In genomic region chr6:79833264-79833663, GRCh38 we compare ENCODE assay signal across 21 cellular contexts.
DNase-seq lines count a peak whose midpoint lies in the region; ATAC-seq, FAIRE-seq and TF ChIP-seq lines count a peak whose summit lies in the region.
"Had no signal": no experiment of that assay in that cellular context is flagged by ENCODE, and none has a peak within 500 bp of the region (broad histone marks: within the 10 kb centered on the region; RNA-seq: fewer than 3 reads in every experiment).

No MANE protein-coding gene starts in this region.

- no peak for ATAC-seq in Right ventricle myocardium inferior
- no peak for ATAC-seq in GM21447 (IDR thresholded peaks at IDR 0.05; ENCODE audit: unreplicated experiment)
- ATAC-seq: activated naive CD4-positive, alpha-beta T cell treated with anti-CD3 and anti-CD28 coated beads, Interleukin-2, amount 50 U/mL, for 72 hours; activated T-cell treated with anti-CD3 and anti-CD28 coated beads, Interleukin-2, amount 50 U/mL, for 72 hours; gastrocnemius medialis; HCT116; sciatic nerve; stimulated activated naive CD8-positive, alpha-beta T cell treated with anti-CD3 and anti-CD28 coated beads, Interleukin-15, amount 100 ng/mL, for 72 hours had no signal

- no peaks in the 10 kb centered on the region for H3K27me3 ChIP-seq in cardiac muscle cell
- H3K27me3 ChIP-seq: gastrocnemius medialis had no signal

- H3K27ac ChIP-seq in cardiac muscle cell = peak overlapping the region; percentile 6
- H3K27ac ChIP-seq: gastrocnemius medialis, left ventricle myocardium inferior had no signal

- DNase-seq in cardiac muscle cell (ENCODE audit: low read depth in 1 of 2, low spot score in 1 of 2) (peak; percentile 7 to 86), Right ventricle myocardium inferior (ENCODE audit: missing footprints) (no peak), NCI-H526 (lab: John Stamatoyannopoulos, UW) (peak; percentile 6 to 26), fibroblast of mammary gland (ENCODE audit: low read depth) (peak; percentile 7), NCI-H510A treated with DMSO at 0.1 percent for 48 hours (lab: John Stamatoyannopoulos, UW) (no peak), frontal cortex (ENCODE audit: low spot score in 2 of 2) (no peak), NCI-H2029 (lab: John Stamatoyannopoulos, UW) (no peak)
- DNase-seq: activated CD4-positive, CD25-positive, alpha-beta regulatory T cell; activated T-cell treated with anti-CD3 and anti-CD28 coated beads, Interleukin-2, amount 50 U/mL, for 72 hours; CD4-positive, alpha-beta memory T cell; gastrocnemius medialis; left ventricle myocardium inferior; NCI-H226; SHP77 treated with DMSO at 0.1 percent for 48 hours; stimulated activated CD4-positive, alpha-beta T cell treated with anti-CD3 and anti-CD28 coated beads, Interleukin-1b, Interleukin-23, amount 100 ng/mL, for 48 hours; stimulated activated naive CD8-positive, alpha-beta T cell treated with anti-CD3 and anti-CD28 coated beads, Interleukin-15, amount 100 ng/mL, for 72 hours had no signal

- no peak overlapping the region for H3K4me3 ChIP-seq in cardiac muscle cell
- H3K4me3 ChIP-seq in fibroblast of mammary gland (ENCODE audit: control insufficient read depth, low read depth, low read length) = no peak overlapping the region
- H3K4me3 ChIP-seq: gastrocnemius medialis, left ventricle myocardium inferior had no signal

- H3K4me1 ChIP-seq in cardiac muscle cell (ENCODE audit: low read depth) = peaks cover 9% of the 10 kb centered on the region
- H3K4me1 ChIP-seq: gastrocnemius medialis, left ventricle myocardium inferior had no signal

- no peaks in the 10 kb centered on the region for H3K9me3 ChIP-seq in cardiac muscle cell (ENCODE audit: low read depth)
- H3K9me3 ChIP-seq: gastrocnemius medialis had no signal

- no peak for TF ChIP-seq CTCF in cardiac muscle cell (IDR thresholded peaks at IDR 0.05; ENCODE audit: low read depth, low read length)
- TF ChIP-seq CTCF in fibroblast of mammary gland (conservative IDR thresholded peaks at IDR 0.05; ENCODE audit: control insufficient read depth, insufficient read depth, low read depth, low read length) = no peak

- intact Hi-C loops in Right ventricle myocardium inferior (cut with DNase I) = no loop called here

- no peak for FAIRE-seq in frontal cortex (lab: Jason Lieb, UNC)
- FAIRE-seq: endothelial cell of umbilical vein had no signal

- no peaks in the 10 kb centered on the region for H3K36me3 ChIP-seq in cardiac muscle cell
- H3K36me3 ChIP-seq: gastrocnemius medialis, left ventricle myocardium inferior had no signal

Comparison
In these comparisons a context has a peak if more than half of its experiments do, and no peak if none do; other contexts are left out.
1. DNase-seq: peak in cardiac muscle cell (2 of 2), NCI-H526 (2 of 2) and fibroblast of mammary gland (single experiment); none in Right ventricle myocardium inferior (single experiment), NCI-H510A treated with DMSO at 0.1 percent for 48 hours (single experiment), frontal cortex (0 of 2) and NCI-H2029 (single experiment).